Comparison of ENCODE assay signal across 8 cellular contexts in the genomic region with DNA sequence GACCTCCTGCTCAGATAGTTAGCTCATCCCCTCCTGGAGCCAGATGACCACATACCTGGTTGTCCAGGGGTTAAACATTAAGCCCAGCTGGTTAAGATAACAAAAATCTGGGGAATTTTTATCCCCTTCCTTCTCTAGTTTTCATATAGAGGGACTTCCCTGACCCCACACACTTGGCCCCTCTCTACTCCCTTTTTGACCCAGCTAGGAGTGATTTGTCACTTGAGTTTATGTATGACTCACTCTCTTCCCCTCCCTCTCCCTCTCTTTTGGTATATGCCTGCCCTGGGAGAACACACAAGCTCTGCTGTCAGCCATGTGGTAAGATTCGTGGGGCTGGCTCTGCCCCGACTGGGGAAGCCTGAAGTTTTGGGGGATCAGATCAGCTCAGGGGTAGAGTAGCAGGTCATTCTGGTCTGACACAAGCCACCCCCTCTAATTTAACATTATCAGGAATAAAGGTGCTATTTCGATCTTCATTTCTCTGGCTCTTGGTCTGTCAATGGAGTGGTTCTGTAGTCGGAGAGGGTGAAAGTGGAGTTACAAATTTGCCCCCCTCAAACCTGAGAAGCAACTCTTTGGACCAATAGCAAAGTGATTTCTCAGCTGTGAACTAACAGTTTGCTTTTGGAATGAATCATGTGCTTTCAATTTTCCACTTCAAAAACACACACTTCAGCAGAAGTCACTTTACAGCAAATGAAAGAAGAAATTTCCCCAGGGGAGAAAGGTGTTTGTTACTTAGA.
A peak's percentile ranks its signal among the peaks of the same experiment; 100 is the strongest.
DNase-seq lines count a peak whose midpoint lies in the region; ATAC-seq, FAIRE-seq and TF ChIP-seq lines count a peak whose summit lies in the region.

No MANE protein-coding gene starts in this region.

- in situ Hi-C loops in brain microvascular endothelial cell (cut with HindIII; ENCODE audit: low pct_ligation_motif_present, low sequenced_read_pairs) = no loop called here

- H3K4me3 ChIP-seq in MG63 (no peak overlapping the region), kidney (ENCODE audit: low read length in 2 of 2) (no peak overlapping the region), brain microvascular endothelial cell (ENCODE audit: low read depth, low read length) (no peak overlapping the region)

- no peaks in the 10 kb centered on the region for H3K27me3 ChIP-seq in MG63
- no peaks in the 10 kb centered on the region for H3K27me3 ChIP-seq in brain microvascular endothelial cell (replicated peaks)

- TF ChIP-seq CTCF in kidney (IDR thresholded peaks at IDR 0.05; ENCODE audit: borderline replicate concordance, extremely low read depth, insufficient read depth) (no peak), omental fat pad (IDR thresholded peaks at IDR 0.05) (no peak), brain microvascular endothelial cell (IDR thresholded peaks at IDR 0.05; ENCODE audit: low read depth, low read length, missing control alignments) (no peak), D721Med (IDR thresholded peaks at IDR 0.05; ENCODE audit: insufficient read depth, missing control alignments) (no peak)

- H3K27ac ChIP-seq in kidney (ENCODE audit: low read depth in 2 of 2, low read length in 2 of 2) (peak overlapping the region in 1 of 2 donors; percentile 26), brain microvascular endothelial cell (no peak overlapping the region)

- intact Hi-C loops in kidney (cut with DNase I) = no loop called here

- peaks cover 0 to 4% of the 10 kb centered on the region in 2 donors for H3K4me1 ChIP-seq in kidney (ENCODE audit: control insufficient read depth in 1 of 2, insufficient read depth in 1 of 2, low read depth in 1 of 2, low read length in 2 of 2)

- FAIRE-seq in kidney (lab: Jason Lieb, UNC) = no peak
- no peak for FAIRE-seq in D721Med (lab: Jason Lieb, UNC)

- H3K9ac ChIP-seq in kidney (ENCODE audit: low read length in 2 of 2) = no peak overlapping the region

- H3K36me3 ChIP-seq in MG63 = no peaks in the 10 kb centered on the region
- no peaks in the 10 kb centered on the region for H3K36me3 ChIP-seq in kidney (ENCODE audit: control insufficient read depth in 1 of 2, insufficient read depth in 2 of 2, low read length in 2 of 2)
- H3K36me3 ChIP-seq in brain microvascular endothelial cell (replicated peaks) = no peaks in the 10 kb centered on the region

- peak; percentile 67 for ATAC-seq in GM18517 (IDR thresholded peaks at IDR 0.05; ENCODE audit: unreplicated experiment)
- ATAC-seq in GM21723 (IDR thresholded peaks at IDR 0.05; ENCODE audit: unreplicated experiment) = peak; percentile 65
- no peak for ATAC-seq in omental fat pad (ENCODE audit: low FRiP score)

- DNase-seq in MG63 (peak; percentile 17), kidney (peak; percentile 63), COLO668 (lab: John Stamatoyannopoulos, UW; ENCODE audit: unreplicated experiment) (no peak), omental fat pad (ENCODE audit: low spot score) (no peak), brain microvascular endothelial cell (no peak), D721Med (ENCODE audit: insufficient read length, low spot score) (no peak)

- no peaks in the 10 kb centered on the region for H3K9me3 ChIP-seq in MG63
- H3K9me3 ChIP-seq in kidney (ENCODE audit: control insufficient read depth in 1 of 2, low read length in 2 of 2) = no peaks in the 10 kb centered on the region

Comparison
In these comparisons a context has a peak if more than half of its experiments do, and no peak if none do; other contexts are left out.
1. DNase-seq: peak in MG63 (single experiment) and kidney (single experiment); none in COLO668 (single experiment), omental fat pad (single experiment), brain microvascular endothelial cell (single experiment) and D721Med (single experiment).